ENCODE assay signal across 8 cellular contexts in the genomic region with DNA sequence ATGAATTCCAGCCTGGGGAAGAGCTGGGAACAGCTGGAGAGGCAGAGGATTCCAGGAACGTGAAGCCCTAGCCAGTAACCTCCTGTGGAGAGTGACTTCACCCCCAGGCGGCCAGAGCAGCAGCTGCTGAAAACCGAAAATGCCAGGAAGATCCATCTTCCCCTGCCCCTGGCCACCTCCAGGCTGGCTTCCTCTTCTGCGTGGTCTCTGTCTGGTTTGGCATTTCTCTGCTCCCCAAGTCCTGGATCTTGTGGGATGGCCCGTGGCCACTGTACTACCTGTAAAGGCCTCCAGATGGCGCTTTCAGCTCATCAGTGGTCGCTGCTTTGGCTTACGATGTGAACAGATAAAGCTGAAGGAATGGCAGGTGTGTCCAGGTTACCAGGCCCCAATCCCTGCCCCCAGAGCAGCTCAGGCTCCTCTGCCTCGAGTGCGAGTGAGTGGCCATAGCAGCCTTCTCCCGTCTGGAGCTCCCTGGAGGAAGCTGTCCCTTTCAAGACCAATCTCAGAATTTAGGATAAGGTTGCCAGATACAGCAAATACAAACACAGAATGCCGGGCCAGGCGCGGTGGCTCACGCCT. TPM values are rescaled to one million over a fixed set of nuclear protein-coding genes. Genes with fewer than 3 reads are reported as not detected.
A peak's percentile ranks its signal among the peaks of the same experiment; 100 is the strongest.
DNase-seq lines count a peak whose midpoint lies in the region; ATAC-seq and TF ChIP-seq lines count a peak whose summit lies in the region.

No MANE protein-coding gene starts in this region.

- TF ChIP-seq CTCF in activated CD8-positive, alpha-beta T cell treated with anti-CD3 and anti-CD28 coated beads for 36 hours (IDR thresholded peaks at IDR 0.05) = peak; percentile 89

- no peak overlapping the region for H3K27ac ChIP-seq in CD8-positive, alpha-beta memory T cell (ENCODE audit: low read depth, low read length)
- H3K27ac ChIP-seq in effector memory CD4-positive, alpha-beta T cell (ENCODE audit: insufficient read depth, low read length, poor library complexity, severe bottlenecking) = no peak overlapping the region

- H3K36me3 Mint-ChIP-seq in CD8-positive, alpha-beta memory T cell = peaks cover 0 to 2% (median 0%) of the 10 kb centered on the region in 3 donors
- H3K36me3 Mint-ChIP-seq in activated CD8-positive, alpha-beta T cell treated with anti-CD3 and anti-CD28 coated beads for 36 hours (ENCODE audit: low read depth) = no peaks in the 10 kb centered on the region
- no peaks in the 10 kb centered on the region for H3K36me3 Mint-ChIP-seq in memory B cell

- CTCF ChIA-PET in CD8-positive, alpha-beta memory T cell (lab: Charles Lee) = interaction anchor here (0.5 to 7.0 kb wide), 42 partner anchors 9 to 789 kb away, joined by 3 to 84 read pairs (median 4); partner anchors contain the start of genes KHK and TRIM54
- CTCF ChIA-PET in activated CD8-positive, alpha-beta T cell treated with anti-CD3 and anti-CD28 coated beads for 36 hours (lab: Charles Lee) = interaction anchor here (0.6 to 11.5 kb wide), 56 partner anchors 8 to 721 kb away, joined by 3 to 183 read pairs (median 5); partner anchors contain the start of genes ABHD1, KHK and MAPRE3

- no peaks in the 10 kb centered on the region for H3K27me3 ChIP-seq in CD8-positive, alpha-beta memory T cell (ENCODE audit: insufficient read depth, low read length, poor library complexity, severe bottlenecking)
- H3K27me3 ChIP-seq in effector memory CD4-positive, alpha-beta T cell (replicated peaks; ENCODE audit: control insufficient read depth, insufficient read depth, low read length, poor library complexity, severe bottlenecking) = peaks cover 3% of the 10 kb centered on the region

- POLR2A ChIA-PET in CD8-positive, alpha-beta memory T cell (lab: Charles Lee) = interaction anchor here (0.8 kb wide), 1 partner anchor 55 kb away, joined by 3 read pairs; no protein-coding TSS in a partner anchor
- POLR2A ChIA-PET in activated CD8-positive, alpha-beta T cell treated with anti-CD3 and anti-CD28 coated beads for 36 hours (lab: Charles Lee) = interaction anchor here (0.6 to 0.9 kb wide), 2 partner anchors 54 to 55 kb away, joined by 3 to 5 read pairs; no protein-coding TSS in a partner anchor

- peaks cover 35 to 51% of the 10 kb centered on the region in 2 donors for H3K27me3 Mint-ChIP-seq in CD8-positive, alpha-beta memory T cell
- peaks cover 15% of the 10 kb centered on the region for H3K27me3 Mint-ChIP-seq in activated CD8-positive, alpha-beta T cell treated with anti-CD3 and anti-CD28 coated beads for 36 hours
- H3K27me3 Mint-ChIP-seq in memory B cell = peaks cover 20% of the 10 kb centered on the region

- H3K36me3 ChIP-seq in CD8-positive, alpha-beta memory T cell (ENCODE audit: insufficient read depth, low read length) = no peaks in the 10 kb centered on the region
- H3K36me3 ChIP-seq in effector memory CD4-positive, alpha-beta T cell (ENCODE audit: control insufficient read depth, insufficient read depth, low read length) = no peaks in the 10 kb centered on the region

- peaks cover 0 to 3% (median 0%) of the 10 kb centered on the region in 3 donors for H3K4me1 Mint-ChIP-seq in CD8-positive, alpha-beta memory T cell
- H3K4me1 Mint-ChIP-seq in activated CD8-positive, alpha-beta T cell treated with anti-CD3 and anti-CD28 coated beads for 36 hours (ENCODE audit: low read depth) = no peaks in the 10 kb centered on the region
- H3K4me1 Mint-ChIP-seq in memory B cell = peaks cover 8% of the 10 kb centered on the region

- peak; percentile 100 for ATAC-seq in activated CD8-positive, alpha-beta T cell treated with anti-CD3 and anti-CD28 coated beads for 36 hours
- ATAC-seq in memory B cell (ENCODE audit: low read depth) (peak; percentile 90), HG02588 (IDR thresholded peaks at IDR 0.05; ENCODE audit: unreplicated experiment) (no peak)

- H3K27ac Mint-ChIP-seq in CD8-positive, alpha-beta memory T cell = peak overlapping the region in 2 of 8 donors; percentile 19 to 54
- H3K27ac Mint-ChIP-seq in activated CD8-positive, alpha-beta T cell treated with anti-CD3 and anti-CD28 coated beads for 36 hours = no peak overlapping the region
- no peak overlapping the region for H3K27ac Mint-ChIP-seq in memory B cell

- no peak overlapping the region for H3K4me3 Mint-ChIP-seq in CD8-positive, alpha-beta memory T cell
- H3K4me3 Mint-ChIP-seq in activated CD8-positive, alpha-beta T cell treated with anti-CD3 and anti-CD28 coated beads for 36 hours = no peak overlapping the region
- no peak overlapping the region for H3K4me3 Mint-ChIP-seq in memory B cell

- DNase-seq in CD8-positive, alpha-beta memory T cell = peak; percentile 60 to 84 (median 67)
- DNase-seq in HPDE6-E6E7 (ENCODE audit: extremely low spot score) = peak; percentile 77
- DNase-seq in NCI-H774 (lab: John Stamatoyannopoulos, UW) = peak; percentile 85
- DNase-seq in activated CD8-positive, alpha-beta T cell treated with anti-CD3 and anti-CD28 coated beads for 36 hours = peak; percentile 87
- peak; percentile 54 to 65 (median 60) for DNase-seq in effector memory CD4-positive, alpha-beta T cell
- DNase-seq in memory B cell (ENCODE audit: low spot score in 2 of 2) = peak; percentile 78 to 82
- DNase-seq in stimulated activated CD8-positive, alpha-beta memory T cell treated with anti-CD3 and anti-CD28 coated beads, Interleukin-15, amount 100 ng/mL, for 4 hours (ENCODE audit: low read depth in 2 of 2) = peak; percentile 38 to 43

- H3K4me1 ChIP-seq in CD8-positive, alpha-beta memory T cell (ENCODE audit: insufficient read depth, low read length) = no peaks in the 10 kb centered on the region
- H3K4me1 ChIP-seq in effector memory CD4-positive, alpha-beta T cell (ENCODE audit: control insufficient read depth, insufficient read depth, low read length, poor library complexity, severe bottlenecking) = no peaks in the 10 kb centered on the region

- intact Hi-C loops in activated CD8-positive, alpha-beta T cell treated with anti-CD3 and anti-CD28 coated beads for 36 hours (cut with micrococcal nuclease) = loop anchor here (2.0 to 5.0 kb wide), 3 partner anchors 55 to 321 kb away; partner anchors contain the start of genes KHK and TRIM54

- no peaks in the 10 kb centered on the region for H3K9me3 ChIP-seq in CD8-positive, alpha-beta memory T cell (ENCODE audit: low read length)
- no peaks in the 10 kb centered on the region for H3K9me3 ChIP-seq in effector memory CD4-positive, alpha-beta T cell (ENCODE audit: control insufficient read depth, low read length)

- no peaks in the 10 kb centered on the region for H3K9me3 Mint-ChIP-seq in CD8-positive, alpha-beta memory T cell
- H3K9me3 Mint-ChIP-seq in activated CD8-positive, alpha-beta T cell treated with anti-CD3 and anti-CD28 coated beads for 36 hours = no peaks in the 10 kb centered on the region
- H3K9me3 Mint-ChIP-seq in memory B cell = no peaks in the 10 kb centered on the region

- H3K4me3 ChIP-seq in CD8-positive, alpha-beta memory T cell (ENCODE audit: low read length) = no peak overlapping the region
- no peak overlapping the region for H3K4me3 ChIP-seq in effector memory CD4-positive, alpha-beta T cell (ENCODE audit: insufficient read depth, low read depth, low read length, poor library complexity, severe bottlenecking)

RNA-seq across cellular contexts. Expression of gene MAPRE3, which starts 8.7 kb away (rescaled TPM):
- 1 to 10 TPM; 2.4 to 3.0 TPM for total RNA-seq in CD8-positive, alpha-beta memory T cell
- 2.0 TPM for polyA plus RNA-seq in CD8-positive, alpha-beta memory T cell
- total RNA-seq in activated CD8-positive, alpha-beta T cell treated with anti-CD3 and anti-CD28 coated beads for 36 hours = 1 to 10 TPM; 1.6 to 1.7 TPM
